Comparison of ENCODE assay signal across 17 cellular contexts in the genomic region with DNA sequence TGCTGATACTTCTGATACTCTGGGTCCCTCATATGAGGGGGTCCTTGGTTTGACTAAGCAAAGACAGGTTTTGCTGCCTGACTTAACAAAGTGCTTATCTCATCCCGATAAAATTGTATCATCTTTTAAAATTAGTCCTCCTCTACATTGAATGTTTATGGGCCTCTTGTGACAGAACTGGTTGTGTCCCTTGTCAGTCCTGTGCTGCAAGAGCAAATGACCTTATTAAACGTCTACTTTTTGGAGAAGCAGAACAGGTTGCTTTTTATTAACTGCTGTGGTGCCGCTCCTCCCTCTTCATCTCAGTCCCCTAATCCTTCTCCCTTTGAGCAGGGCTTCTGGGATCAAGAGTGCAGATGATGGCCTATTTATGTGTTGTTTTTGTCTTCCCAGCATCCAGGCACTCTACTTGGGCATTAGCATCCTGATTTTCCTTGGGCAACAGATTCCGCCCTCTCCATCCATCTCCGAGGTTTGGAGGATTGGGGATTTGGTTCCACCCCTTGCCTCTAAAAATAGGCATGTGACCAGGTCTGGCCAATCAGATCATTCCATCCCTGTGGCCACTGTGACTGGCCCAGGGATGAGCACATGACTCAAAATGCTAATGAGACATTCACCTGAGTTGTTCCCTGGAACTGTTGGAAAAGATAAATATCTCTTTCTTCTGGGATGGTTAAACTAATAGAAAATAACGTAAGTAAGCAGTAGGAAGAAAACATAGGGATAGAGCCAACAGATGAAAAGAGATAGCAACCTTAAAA. TPM values are rescaled to one million over a fixed set of nuclear protein-coding genes. Genes with fewer than 3 reads are reported as not detected.
DNase-seq lines count a peak whose midpoint lies in the region; ATAC-seq and TF ChIP-seq lines count a peak whose summit lies in the region.
"Had no signal": no experiment of that assay in that cellular context is flagged by ENCODE, and none has a peak within 500 bp of the region (broad histone marks: within the 10 kb centered on the region; RNA-seq: fewer than 3 reads in every experiment).

No MANE protein-coding gene starts in this region.

- peaks cover 34% of the 10 kb centered on the region for H3K4me1 Mint-ChIP-seq in neural crest cell

- peak; percentile 87 for DNase-seq in ELF-1 (ENCODE audit: low read depth, low spot score)
- DNase-seq in HuH-7 (ENCODE audit: low spot score): peak; percentile 48
- peak; percentile 22 for DNase-seq in SK-MEL-5 (ENCODE audit: low read depth, low spot score)
- no peak for DNase-seq in neural crest cell (ENCODE audit: low read depth, low spot score)
- DNase-seq in thyroid gland: no peak
- no peak for DNase-seq in middle frontal gyrus (ENCODE audit: extremely low spot score, low spot score)
- DNase-seq: COR-L47, dorsolateral prefrontal cortex, foreskin keratinocyte, GOT3, islet precursor cell, NCI-H2081, RPMI8226 had no signal

- no peak overlapping the region for H3K27ac Mint-ChIP-seq in neural crest cell (ENCODE audit: unreplicated experiment)

- no peaks in the 10 kb centered on the region for H3K27me3 ChIP-seq in thyroid gland
- H3K27me3 ChIP-seq: dorsolateral prefrontal cortex, foreskin keratinocyte had no signal

- H3K4me3 Mint-ChIP-seq in neural crest cell: peak overlapping the region; percentile 21

- in situ Hi-C loops in SK-MEL-5 (cut with HindIII; ENCODE audit: low pct_unique_long_range_greater_than_20kb, low sequenced_read_pairs): no loop called here

- no peaks in the 10 kb centered on the region for H3K9me3 ChIP-seq in thyroid gland

- ATAC-seq in HG02938 (IDR thresholded peaks at IDR 0.05; ENCODE audit: unreplicated experiment): no peak
- ATAC-seq: foreskin keratinocyte had no signal

- TF ChIP-seq CTCF in neural crest cell (conservative IDR thresholded peaks at IDR 0.05) (no peak), thyroid gland (IDR thresholded peaks at IDR 0.05) (no peak)

- no peak overlapping the region for H3K4me3 ChIP-seq in thyroid gland (replicated peaks in 1 of 3)
- H3K4me3 ChIP-seq: dorsolateral prefrontal cortex had no signal

- no peak for TF ChIP-seq POLR2A in thyroid gland (IDR thresholded peaks at IDR 0.05)

- H3K27ac ChIP-seq in thyroid gland: no peak overlapping the region
- H3K27ac ChIP-seq: dorsolateral prefrontal cortex had no signal

- H3K36me3 ChIP-seq in thyroid gland: no peaks in the 10 kb centered on the region

- no peaks in the 10 kb centered on the region for H3K36me3 Mint-ChIP-seq in neural crest cell (ENCODE audit: low read depth)

- 72 to 76% methylated on average over 6 of the region's 6 CpGs for WGBS in thyroid gland, 2 donors

- intact Hi-C loops in thyroid gland (cut with DNase I): no loop called here

- no peaks in the 10 kb centered on the region for H3K27me3 Mint-ChIP-seq in neural crest cell (ENCODE audit: low read depth)

- H3K9me3 Mint-ChIP-seq in neural crest cell: no peaks in the 10 kb centered on the region

- H3K4me1 ChIP-seq in thyroid gland: peaks cover 8 to 19% of the 10 kb centered on the region in 2 donors

RNA-seq across cellular contexts. Expression of a gene that starts 2.9 kb away (rescaled TPM):
- 59.4 and 63.1 TPM in 2 replicates for total RNA-seq in SK-MEL-5 (2014; rRNA removed; shearing (Covaris generic))
- polyA plus RNA-seq in SK-MEL-5 (2015; cell fraction: cytosol; rRNA removed): 62.6 and 67.2 TPM in 2 replicates
- 31.1 and 44.4 TPM in 2 replicates for polyA plus RNA-seq in SK-MEL-5 (2015; cell fraction: nucleus; rRNA removed)
- total RNA-seq in neural crest cell (67.0 and 72.5 TPM in 2 replicates), thyroid gland (10 to 100 TPM; 19.5 to 52.1 (median 29.9) TPM)

RNA-seq across cellular contexts. Expression of a gene that starts 19.1 kb away (rescaled TPM):
- not detected in 2 replicates for total RNA-seq in SK-MEL-5 (2014; rRNA removed; shearing (Covaris generic))
- polyA plus RNA-seq in SK-MEL-5 (2015; cell fraction: cytosol; rRNA removed): not detected in 2 replicates
- not detected in 2 replicates for polyA plus RNA-seq in SK-MEL-5 (2015; cell fraction: nucleus; rRNA removed)
- total RNA-seq in neural crest cell: not detected in 2 replicates
- 1 to 10 TPM in 3 of 4 donors, under 1 TPM in 1; 0.92 to 4.0 (median 2.0) TPM for total RNA-seq in thyroid gland
- total RNA-seq: foreskin keratinocyte, myocyte had no signal

RNA-seq across cellular contexts. Expression of a gene that starts 24.6 kb away (rescaled TPM):
- 1.5 TPM in 2 replicates for total RNA-seq in SK-MEL-5 (2014; rRNA removed; shearing (Covaris generic))
- polyA plus RNA-seq in SK-MEL-5 (2015; cell fraction: cytosol; rRNA removed): 0.08 and 0.29 TPM in 2 replicates
- polyA plus RNA-seq in SK-MEL-5 (2015; cell fraction: nucleus; rRNA removed): 1.6 and 2.3 TPM in 2 replicates
- total RNA-seq in neural crest cell (0.96 and 1.5 TPM in 2 replicates), thyroid gland (under 1 TPM; 0.21 to 0.81 (median 0.23) TPM)

RNA-seq across cellular contexts. Expression of a gene that starts 33.1 kb away (rescaled TPM):
- not detected in 2 replicates for total RNA-seq in SK-MEL-5 (2014; rRNA removed; shearing (Covaris generic))
- not detected in 2 replicates for polyA plus RNA-seq in SK-MEL-5 (2015; cell fraction: cytosol; rRNA removed)
- polyA plus RNA-seq in SK-MEL-5 (2015; cell fraction: nucleus; rRNA removed): not detected in 2 replicates
- not detected in 2 replicates for total RNA-seq in neural crest cell
- under 1 TPM in 2 of 4 donors, not detected in 2; 0.42 to 0.56 TPM for total RNA-seq in thyroid gland
- total RNA-seq: myocyte, skeletal muscle tissue had no signal

RNA-seq across cellular contexts. Expression of a gene that starts 46.6 kb away (rescaled TPM):
- total RNA-seq in SK-MEL-5 (2014; rRNA removed; shearing (Covaris generic)): not detected in 2 replicates
- polyA plus RNA-seq in SK-MEL-5 (2015; cell fraction: cytosol; rRNA removed): not detected in 2 replicates
- polyA plus RNA-seq in SK-MEL-5 (2015; cell fraction: nucleus; rRNA removed): not detected in 2 replicates
- total RNA-seq in neural crest cell: not detected in 2 replicates
- total RNA-seq in thyroid gland: not detected
- total RNA-seq: myocyte, temporal lobe had no signal

Comparison
In these comparisons a context has a peak if more than half of its experiments do, and no peak if none do; other contexts are left out.
1. DNase-seq: peak in ELF-1 (single experiment), HuH-7 (single experiment) and SK-MEL-5 (single experiment); none in neural crest cell (single experiment), thyroid gland (0 of 2) and middle frontal gyrus (single experiment).